In genomic region chr17:77233635-77234334, GRCh38 we compare ENCODE assay signal across 9 cellular contexts.
DNase-seq lines count a peak whose midpoint lies in the region; ATAC-seq and TF ChIP-seq lines count a peak whose summit lies in the region.
"Had no signal": no experiment of that assay in that cellular context is flagged by ENCODE, and none has a peak within 500 bp of the region (broad histone marks: within the 10 kb centered on the region; RNA-seq: fewer than 3 reads in every experiment).

No MANE protein-coding gene starts in this region.

- ATAC-seq in GM23338, result no peak

- H4K20me1 ChIP-seq in GM23338 (replicated peaks; ENCODE audit: insufficient read depth) (no peaks in the 10 kb centered on the region), Karpas-422 (ENCODE audit: insufficient read depth, low read depth, low read length) (no peaks in the 10 kb centered on the region)

- H2AFZ ChIP-seq in GM23338 (no peak overlapping the region), Karpas-422 (ENCODE audit: low read length) (no peak overlapping the region)

- no peaks in the 10 kb centered on the region for H3K79me2 ChIP-seq in GM23338 (replicated peaks; ENCODE audit: insufficient read depth)
- H3K79me2 ChIP-seq in Karpas-422 (ENCODE audit: low read length), result no peaks in the 10 kb centered on the region

- no peak overlapping the region for H3K9ac ChIP-seq in Karpas-422 (ENCODE audit: low read length)

- peak; percentile 12 for DNase-seq in activated naive CD4-positive, alpha-beta T cell treated with Interleukin-2 at 50 U/mL for 16 hours
- DNase-seq in activated naive CD4-positive, alpha-beta T cell (lab: John Stamatoyannopoulos, UW), result no peak
- DNase-seq in RKO (ENCODE audit: low spot score) (peak; percentile 79), fibroblast of gingiva (ENCODE audit: low read depth) (peak; percentile 48), stomach (peak; percentile 55), GM23338 (ENCODE audit: low spot score) (no peak), pons (ENCODE audit: low spot score) (no peak), Karpas-422 (no peak)

- H3K27me3 ChIP-seq in stomach (no peaks in the 10 kb centered on the region), GM23338 (ENCODE audit: insufficient read depth) (no peaks in the 10 kb centered on the region), Karpas-422 (ENCODE audit: low read length) (no peaks in the 10 kb centered on the region)

- H3K4me3 Mint-ChIP-seq in GM23338, result no peak overlapping the region

- TF ChIP-seq CTCF in stomach (IDR thresholded peaks at IDR 0.05) (no peak), GM23338 (conservative IDR thresholded peaks at IDR 0.05; ENCODE audit: low read depth in 2 of 2) (no peak)

- H3K27ac ChIP-seq in stomach (peak overlapping the region in 4 of 5 donors; percentile 45 to 78 (median 73)), GM23338 (ENCODE audit: low read depth) (no peak overlapping the region), Karpas-422 (ENCODE audit: low read length) (no peak overlapping the region)

- no peaks in the 10 kb centered on the region for H3F3A ChIP-seq in GM23338 (replicated peaks; ENCODE audit: low read depth)

- no peaks in the 10 kb centered on the region for H3K36me3 ChIP-seq in stomach
- H3K36me3 ChIP-seq in GM23338 (ENCODE audit: insufficient read depth), result no peaks in the 10 kb centered on the region
- H3K36me3 ChIP-seq in Karpas-422 (ENCODE audit: insufficient read depth, low read length), result no peaks in the 10 kb centered on the region
- H3K36me3 ChIP-seq: thoracic aorta had no signal

- no peaks in the 10 kb centered on the region for H3K9me2 ChIP-seq in GM23338 (ENCODE audit: insufficient read depth)
- no peaks in the 10 kb centered on the region for H3K9me2 ChIP-seq in Karpas-422 (replicated peaks; ENCODE audit: insufficient read depth, low read length)

- H3K27me3 Mint-ChIP-seq in GM23338 (ENCODE audit: insufficient read depth, low read depth, poor library complexity), result peaks cover 5% of the 10 kb centered on the region

- H3K27ac Mint-ChIP-seq in GM23338, result no peak overlapping the region

- no peak overlapping the region for H3K4me3 ChIP-seq in stomach
- no peak overlapping the region for H3K4me3 ChIP-seq in GM23338
- no peak overlapping the region for H3K4me3 ChIP-seq in Karpas-422 (ENCODE audit: low read length)
- H3K4me3 ChIP-seq: thoracic aorta had no signal

- H3K36me3 Mint-ChIP-seq in GM23338 (ENCODE audit: low read depth), result no peaks in the 10 kb centered on the region; the same call in 2 of the 3 replicates

- H3K9me3 ChIP-seq in stomach (peaks cover 0 to 4% (median 0%) of the 10 kb centered on the region in 4 donors), Karpas-422 (ENCODE audit: low read length) (no peaks in the 10 kb centered on the region)
- H3K9me3 ChIP-seq: thoracic aorta had no signal

- H3K4me2 ChIP-seq in GM23338 (no peak overlapping the region), Karpas-422 (ENCODE audit: low read depth, low read length, poor library complexity, severe bottlenecking) (no peak overlapping the region)

- peaks cover 17% of the 10 kb centered on the region for H3K4me1 Mint-ChIP-seq in GM23338

- H3K4me1 ChIP-seq in stomach (peaks cover 0 to 19% (median 9%) of the 10 kb centered on the region in 4 donors), GM23338 (ENCODE audit: insufficient read depth) (0 out of 2 replicates have a peak, but pooled peaks cover 8% of the 10 kb centered on the region), Karpas-422 (ENCODE audit: low read length) (0 out of 2 replicates have a peak, but pooled peaks cover 4% of the 10 kb centered on the region)

- no peak for TF ChIP-seq POLR2A in stomach (IDR thresholded peaks at IDR 0.05)

- H3K9me3 Mint-ChIP-seq in GM23338, result no peaks in the 10 kb centered on the region; the same call in 2 of the 3 replicates

- intact Hi-C loops in stomach (cut with DNase I; ENCODE audit: low total_unique reads), result no loop called here

- TF ChIP-seq EP300 in stomach (IDR thresholded peaks at IDR 0.05), result no peak

- WGBS in stomach, 5 donors, result 62 to 84% (median 77%) methylated on average over 21 of the region's 21 CpGs

TF ChIP-seq in GM23338, 12 proteins besides CTCF, POLR2A, EP300 and RAD21 (continues in another document):
- TF ChIP-seq STAT1 (IDR thresholded peaks at IDR 0.05; ENCODE audit: unreplicated experiment) (no peak), ETS1 (IDR thresholded peaks at IDR 0.05) (no peak), REST (IDR thresholded peaks at IDR 0.05; ENCODE audit: unreplicated experiment) (no peak)

Comparison
In these comparisons a context has a peak if more than half of its experiments do, and no peak if none do; other contexts are left out.
1. DNase-seq: peak in activated naive CD4-positive, alpha-beta T cell treated with Interleukin-2 at 50 U/mL for 16 hours (single experiment), RKO (single experiment), fibroblast of gingiva (single experiment) and stomach (single experiment); none in activated naive CD4-positive, alpha-beta T cell (0 of 4), GM23338 (single experiment), pons (single experiment) and Karpas-422 (single experiment).
2. H3K27ac ChIP-seq: peak in stomach (4 of 5); none in GM23338 (single experiment) and Karpas-422 (single experiment).